In genomic region chr2:220219371-220219770, GRCh38 we compare ENCODE assay signal across 1 cellular context.
TF ChIP-seq lines count a peak whose summit lies in the region.

No MANE protein-coding gene starts in this region.

TF ChIP-seq in HEK293, 187 proteins besides CTCF, POLR2A, EP300 and RAD21:
- TF ChIP-seq, protein P1, sequence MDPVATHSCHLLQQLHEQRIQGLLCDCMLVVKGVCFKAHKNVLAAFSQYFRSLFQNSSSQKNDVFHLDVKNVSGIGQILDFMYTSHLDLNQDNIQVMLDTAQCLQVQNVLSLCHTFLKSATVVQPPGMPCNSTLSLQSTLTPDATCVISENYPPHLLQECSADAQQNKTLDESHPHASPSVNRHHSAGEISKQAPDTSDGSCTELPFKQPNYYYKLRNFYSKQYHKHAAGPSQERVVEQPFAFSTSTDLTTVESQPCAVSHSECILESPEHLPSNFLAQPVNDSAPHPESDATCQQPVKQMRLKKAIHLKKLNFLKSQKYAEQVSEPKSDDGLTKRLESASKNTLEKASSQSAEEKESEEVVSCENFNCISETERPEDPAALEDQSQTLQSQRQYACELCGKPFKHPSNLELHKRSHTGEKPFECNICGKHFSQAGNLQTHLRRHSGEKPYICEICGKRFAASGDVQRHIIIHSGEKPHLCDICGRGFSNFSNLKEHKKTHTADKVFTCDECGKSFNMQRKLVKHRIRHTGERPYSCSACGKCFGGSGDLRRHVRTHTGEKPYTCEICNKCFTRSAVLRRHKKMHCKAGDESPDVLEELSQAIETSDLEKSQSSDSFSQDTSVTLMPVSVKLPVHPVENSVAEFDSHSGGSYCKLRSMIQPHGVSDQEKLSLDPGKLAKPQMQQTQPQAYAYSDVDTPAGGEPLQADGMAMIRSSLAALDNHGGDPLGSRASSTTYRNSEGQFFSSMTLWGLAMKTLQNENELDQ (tag by site-specific recombination; IDR thresholded peaks at IDR 0.05; ENCODE audit: low read depth) = no peak
- TF ChIP-seq, protein P2, sequence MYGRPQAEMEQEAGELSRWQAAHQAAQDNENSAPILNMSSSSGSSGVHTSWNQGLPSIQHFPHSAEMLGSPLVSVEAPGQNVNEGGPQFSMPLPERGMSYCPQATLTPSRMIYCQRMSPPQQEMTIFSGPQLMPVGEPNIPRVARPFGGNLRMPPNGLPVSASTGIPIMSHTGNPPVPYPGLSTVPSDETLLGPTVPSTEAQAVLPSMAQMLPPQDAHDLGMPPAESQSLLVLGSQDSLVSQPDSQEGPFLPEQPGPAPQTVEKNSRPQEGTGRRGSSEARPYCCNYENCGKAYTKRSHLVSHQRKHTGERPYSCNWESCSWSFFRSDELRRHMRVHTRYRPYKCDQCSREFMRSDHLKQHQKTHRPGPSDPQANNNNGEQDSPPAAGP (tag by site-specific recombination; IDR thresholded peaks at IDR 0.05) = 0 out of 2 replicates have a peak, but pooled peaks have one; percentile 46
